In the genomic region with DNA sequence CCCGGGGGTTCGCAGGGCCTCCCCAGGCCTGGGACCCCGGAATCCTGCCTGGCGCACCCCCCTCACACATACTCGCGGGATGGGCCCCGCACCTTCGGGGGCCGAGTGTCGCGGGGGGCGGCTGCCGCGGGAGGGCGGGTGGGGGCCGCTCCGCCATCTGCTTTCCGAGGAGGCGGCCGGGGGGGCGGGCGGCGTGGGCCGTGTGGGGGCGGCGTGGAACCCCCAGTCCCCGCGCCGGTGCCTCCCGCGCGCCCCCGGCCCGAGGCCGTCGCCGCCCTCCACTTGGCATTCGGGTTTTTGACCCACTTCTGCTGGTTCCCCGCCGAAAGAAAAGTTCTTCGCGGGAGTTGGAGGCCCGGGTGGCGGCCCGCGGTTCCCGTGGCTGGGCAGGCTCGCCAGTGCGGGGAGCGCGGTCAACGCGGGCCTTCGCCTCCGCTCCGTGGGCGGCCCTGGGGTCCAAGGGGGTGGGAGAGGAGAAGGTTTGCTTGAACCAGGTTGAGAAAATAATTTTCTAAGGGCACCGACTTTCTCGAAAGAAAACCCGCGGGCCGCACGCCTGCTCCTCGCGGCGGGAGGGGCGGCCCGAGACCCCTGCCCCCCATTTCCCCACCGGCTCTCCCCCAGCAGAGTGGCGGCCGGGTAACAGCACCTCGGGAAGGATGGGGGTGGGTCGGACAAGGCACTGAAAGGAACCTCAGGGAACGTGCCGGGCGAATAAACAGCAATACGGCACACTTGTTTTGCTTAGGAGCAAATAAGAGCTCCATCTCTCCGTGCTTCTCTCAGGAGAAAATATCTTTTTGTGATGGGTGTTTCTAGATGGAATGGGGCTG, we compare ENCODE assay signal across 1 cellular context.
TF ChIP-seq lines count a peak whose summit lies in the region.

No MANE protein-coding gene starts in this region.

TF ChIP-seq in K562, 482 proteins besides CTCF, POLR2A, EP300 and RAD21 (continues in another document):
- TF ChIP-seq NEUROD1 (IDR thresholded peaks at IDR 0.05; ENCODE audit: borderline replicate concordance, low read depth, low read length, partially characterized antibody) (no peak), POU5F1 (IDR thresholded peaks at IDR 0.05; ENCODE audit: borderline replicate concordance, low read depth, low read length, partially characterized antibody) (no peak), MEF2A (IDR thresholded peaks at IDR 0.05; ENCODE audit: control insufficient read depth, low read depth, low read length) (no peak), KDM4B (IDR thresholded peaks at IDR 0.05; ENCODE audit: borderline replicate concordance in 2 of 2, low read depth in 1 of 2) (no peak), ZBTB7A (IDR thresholded peaks at IDR 0.05; ENCODE audit: borderline replicate concordance, control insufficient read depth, low read depth, low read length) (peak; percentile 82), ZNF77 (CRISPR knock-in tag; IDR thresholded peaks at IDR 0.05) (no peak), TAL1 (IDR thresholded peaks at IDR 0.05) (no peak), SMAD2 (IDR thresholded peaks at IDR 0.05; ENCODE audit: low read depth, low read length) (no peak), PTRF (tag; IDR thresholded peaks at IDR 0.05) (no peak), ZBED1 (IDR thresholded peaks at IDR 0.05) (no peak), MAFK (IDR thresholded peaks at IDR 0.05; ENCODE audit: low read length) (no peak), HNRNPLL (IDR thresholded peaks at IDR 0.05; ENCODE audit: low read depth, low read length, poor library complexity, severe bottlenecking) (no peak), SIN3B (IDR thresholded peaks at IDR 0.05; ENCODE audit: low read depth) (no peak), ZNF507 (tag; conservative IDR thresholded peaks at IDR 0.05) (no peak), ZNF232 (CRISPR knock-in tag; IDR thresholded peaks at IDR 0.05) (no peak), NELFE (IDR thresholded peaks at IDR 0.05; ENCODE audit: insufficient read depth, insufficient read length) (no peak), CHCHD3 (CRISPR knock-in tag; IDR thresholded peaks at IDR 0.05) (no peak), ZC3H8 (IDR thresholded peaks at IDR 0.05) (no peak), HDAC1 (IDR thresholded peaks at IDR 0.05) (no peak), NFATC3 (IDR thresholded peaks at IDR 0.05) (no peak), TARDBP (IDR thresholded peaks at IDR 0.05) (no peak), ZNF212 (CRISPR knock-in tag; IDR thresholded peaks at IDR 0.05) (no peak), GTF2A2 (tag; IDR thresholded peaks at IDR 0.05) (no peak), POLR2H (tag; IDR thresholded peaks at IDR 0.05; ENCODE audit: low read depth) (no peak), DIDO1 (tag; IDR thresholded peaks at IDR 0.05; ENCODE audit: low read depth) (no peak), GTF2F1 (IDR thresholded peaks at IDR 0.05; ENCODE audit: low read depth, low read length) (no peak), ETV6 (IDR thresholded peaks at IDR 0.05; ENCODE audit: borderline replicate concordance in 1 of 2, low read depth in 2 of 2, low read length in 1 of 2) (no peak), ETV6 (CRISPR knock-in tag; IDR thresholded peaks at IDR 0.05; ENCODE audit: borderline replicate concordance) (no peak), GTF2E2 (tag; IDR thresholded peaks at IDR 0.05) (no peak), ZNF124 (CRISPR knock-in tag; IDR thresholded peaks at IDR 0.05) (no peak)
- TF ChIP-seq, protein P1, sequence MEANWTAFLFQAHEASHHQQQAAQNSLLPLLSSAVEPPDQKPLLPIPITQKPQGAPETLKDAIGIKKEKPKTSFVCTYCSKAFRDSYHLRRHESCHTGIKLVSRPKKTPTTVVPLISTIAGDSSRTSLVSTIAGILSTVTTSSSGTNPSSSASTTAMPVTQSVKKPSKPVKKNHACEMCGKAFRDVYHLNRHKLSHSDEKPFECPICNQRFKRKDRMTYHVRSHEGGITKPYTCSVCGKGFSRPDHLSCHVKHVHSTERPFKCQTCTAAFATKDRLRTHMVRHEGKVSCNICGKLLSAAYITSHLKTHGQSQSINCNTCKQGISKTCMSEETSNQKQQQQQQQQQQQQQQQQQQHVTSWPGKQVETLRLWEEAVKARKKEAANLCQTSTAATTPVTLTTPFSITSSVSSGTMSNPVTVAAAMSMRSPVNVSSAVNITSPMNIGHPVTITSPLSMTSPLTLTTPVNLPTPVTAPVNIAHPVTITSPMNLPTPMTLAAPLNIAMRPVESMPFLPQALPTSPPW (CRISPR knock-in tag; IDR thresholded peaks at IDR 0.05), result peak; percentile 68
- TF ChIP-seq, protein P2, sequence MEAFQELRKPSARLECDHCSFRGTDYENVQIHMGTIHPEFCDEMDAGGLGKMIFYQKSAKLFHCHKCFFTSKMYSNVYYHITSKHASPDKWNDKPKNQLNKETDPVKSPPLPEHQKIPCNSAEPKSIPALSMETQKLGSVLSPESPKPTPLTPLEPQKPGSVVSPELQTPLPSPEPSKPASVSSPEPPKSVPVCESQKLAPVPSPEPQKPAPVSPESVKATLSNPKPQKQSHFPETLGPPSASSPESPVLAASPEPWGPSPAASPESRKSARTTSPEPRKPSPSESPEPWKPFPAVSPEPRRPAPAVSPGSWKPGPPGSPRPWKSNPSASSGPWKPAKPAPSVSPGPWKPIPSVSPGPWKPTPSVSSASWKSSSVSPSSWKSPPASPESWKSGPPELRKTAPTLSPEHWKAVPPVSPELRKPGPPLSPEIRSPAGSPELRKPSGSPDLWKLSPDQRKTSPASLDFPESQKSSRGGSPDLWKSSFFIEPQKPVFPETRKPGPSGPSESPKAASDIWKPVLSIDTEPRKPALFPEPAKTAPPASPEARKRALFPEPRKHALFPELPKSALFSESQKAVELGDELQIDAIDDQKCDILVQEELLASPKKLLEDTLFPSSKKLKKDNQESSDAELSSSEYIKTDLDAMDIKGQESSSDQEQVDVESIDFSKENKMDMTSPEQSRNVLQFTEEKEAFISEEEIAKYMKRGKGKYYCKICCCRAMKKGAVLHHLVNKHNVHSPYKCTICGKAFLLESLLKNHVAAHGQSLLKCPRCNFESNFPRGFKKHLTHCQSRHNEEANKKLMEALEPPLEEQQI (IDR thresholded peaks at IDR 0.05), result no peak
- TF ChIP-seq, protein P3, sequence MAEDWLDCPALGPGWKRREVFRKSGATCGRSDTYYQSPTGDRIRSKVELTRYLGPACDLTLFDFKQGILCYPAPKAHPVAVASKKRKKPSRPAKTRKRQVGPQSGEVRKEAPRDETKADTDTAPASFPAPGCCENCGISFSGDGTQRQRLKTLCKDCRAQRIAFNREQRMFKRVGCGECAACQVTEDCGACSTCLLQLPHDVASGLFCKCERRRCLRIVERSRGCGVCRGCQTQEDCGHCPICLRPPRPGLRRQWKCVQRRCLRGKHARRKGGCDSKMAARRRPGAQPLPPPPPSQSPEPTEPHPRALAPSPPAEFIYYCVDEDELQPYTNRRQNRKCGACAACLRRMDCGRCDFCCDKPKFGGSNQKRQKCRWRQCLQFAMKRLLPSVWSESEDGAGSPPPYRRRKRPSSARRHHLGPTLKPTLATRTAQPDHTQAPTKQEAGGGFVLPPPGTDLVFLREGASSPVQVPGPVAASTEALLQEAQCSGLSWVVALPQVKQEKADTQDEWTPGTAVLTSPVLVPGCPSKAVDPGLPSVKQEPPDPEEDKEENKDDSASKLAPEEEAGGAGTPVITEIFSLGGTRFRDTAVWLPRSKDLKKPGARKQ (CRISPR knock-in tag; IDR thresholded peaks at IDR 0.05), result no peak
- TF ChIP-seq, protein P4, sequence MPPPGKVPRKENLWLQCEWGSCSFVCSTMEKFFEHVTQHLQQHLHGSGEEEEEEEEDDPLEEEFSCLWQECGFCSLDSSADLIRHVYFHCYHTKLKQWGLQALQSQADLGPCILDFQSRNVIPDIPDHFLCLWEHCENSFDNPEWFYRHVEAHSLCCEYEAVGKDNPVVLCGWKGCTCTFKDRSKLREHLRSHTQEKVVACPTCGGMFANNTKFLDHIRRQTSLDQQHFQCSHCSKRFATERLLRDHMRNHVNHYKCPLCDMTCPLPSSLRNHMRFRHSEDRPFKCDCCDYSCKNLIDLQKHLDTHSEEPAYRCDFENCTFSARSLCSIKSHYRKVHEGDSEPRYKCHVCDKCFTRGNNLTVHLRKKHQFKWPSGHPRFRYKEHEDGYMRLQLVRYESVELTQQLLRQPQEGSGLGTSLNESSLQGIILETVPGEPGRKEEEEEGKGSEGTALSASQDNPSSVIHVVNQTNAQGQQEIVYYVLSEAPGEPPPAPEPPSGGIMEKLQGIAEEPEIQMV (tag; conservative IDR thresholded peaks at IDR 0.05; ENCODE audit: low read depth), result no peak
- TF ChIP-seq, protein P5, sequence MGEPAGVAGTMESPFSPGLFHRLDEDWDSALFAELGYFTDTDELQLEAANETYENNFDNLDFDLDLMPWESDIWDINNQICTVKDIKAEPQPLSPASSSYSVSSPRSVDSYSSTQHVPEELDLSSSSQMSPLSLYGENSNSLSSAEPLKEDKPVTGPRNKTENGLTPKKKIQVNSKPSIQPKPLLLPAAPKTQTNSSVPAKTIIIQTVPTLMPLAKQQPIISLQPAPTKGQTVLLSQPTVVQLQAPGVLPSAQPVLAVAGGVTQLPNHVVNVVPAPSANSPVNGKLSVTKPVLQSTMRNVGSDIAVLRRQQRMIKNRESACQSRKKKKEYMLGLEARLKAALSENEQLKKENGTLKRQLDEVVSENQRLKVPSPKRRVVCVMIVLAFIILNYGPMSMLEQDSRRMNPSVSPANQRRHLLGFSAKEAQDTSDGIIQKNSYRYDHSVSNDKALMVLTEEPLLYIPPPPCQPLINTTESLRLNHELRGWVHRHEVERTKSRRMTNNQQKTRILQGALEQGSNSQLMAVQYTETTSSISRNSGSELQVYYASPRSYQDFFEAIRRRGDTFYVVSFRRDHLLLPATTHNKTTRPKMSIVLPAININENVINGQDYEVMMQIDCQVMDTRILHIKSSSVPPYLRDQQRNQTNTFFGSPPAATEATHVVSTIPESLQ (CRISPR knock-in tag; IDR thresholded peaks at IDR 0.05), result no peak
- TF ChIP-seq, protein P6, sequence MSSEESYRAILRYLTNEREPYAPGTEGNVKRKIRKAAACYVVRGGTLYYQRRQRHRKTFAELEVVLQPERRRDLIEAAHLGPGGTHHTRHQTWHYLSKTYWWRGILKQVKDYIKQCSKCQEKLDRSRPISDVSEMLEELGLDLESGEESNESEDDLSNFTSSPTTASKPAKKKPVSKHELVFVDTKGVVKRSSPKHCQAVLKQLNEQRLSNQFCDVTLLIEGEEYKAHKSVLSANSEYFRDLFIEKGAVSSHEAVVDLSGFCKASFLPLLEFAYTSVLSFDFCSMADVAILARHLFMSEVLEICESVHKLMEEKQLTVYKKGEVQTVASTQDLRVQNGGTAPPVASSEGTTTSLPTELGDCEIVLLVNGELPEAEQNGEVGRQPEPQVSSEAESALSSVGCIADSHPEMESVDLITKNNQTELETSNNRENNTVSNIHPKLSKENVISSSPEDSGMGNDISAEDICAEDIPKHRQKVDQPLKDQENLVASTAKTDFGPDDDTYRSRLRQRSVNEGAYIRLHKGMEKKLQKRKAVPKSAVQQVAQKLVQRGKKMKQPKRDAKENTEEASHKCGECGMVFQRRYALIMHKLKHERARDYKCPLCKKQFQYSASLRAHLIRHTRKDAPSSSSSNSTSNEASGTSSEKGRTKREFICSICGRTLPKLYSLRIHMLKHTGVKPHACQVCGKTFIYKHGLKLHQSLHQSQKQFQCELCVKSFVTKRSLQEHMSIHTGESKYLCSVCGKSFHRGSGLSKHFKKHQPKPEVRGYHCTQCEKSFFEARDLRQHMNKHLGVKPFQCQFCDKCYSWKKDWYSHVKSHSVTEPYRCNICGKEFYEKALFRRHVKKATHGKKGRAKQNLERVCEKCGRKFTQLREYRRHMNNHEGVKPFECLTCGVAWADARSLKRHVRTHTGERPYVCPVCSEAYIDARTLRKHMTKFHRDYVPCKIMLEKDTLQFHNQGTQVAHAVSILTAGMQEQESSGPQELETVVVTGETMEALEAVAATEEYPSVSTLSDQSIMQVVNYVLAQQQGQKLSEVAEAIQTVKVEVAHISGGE (CRISPR knock-in tag; IDR thresholded peaks at IDR 0.05), result 0 out of 6 replicates have a peak, but pooled peaks of 1 of the 3 experiments have one; percentile 6
- TF ChIP-seq, protein P7, sequence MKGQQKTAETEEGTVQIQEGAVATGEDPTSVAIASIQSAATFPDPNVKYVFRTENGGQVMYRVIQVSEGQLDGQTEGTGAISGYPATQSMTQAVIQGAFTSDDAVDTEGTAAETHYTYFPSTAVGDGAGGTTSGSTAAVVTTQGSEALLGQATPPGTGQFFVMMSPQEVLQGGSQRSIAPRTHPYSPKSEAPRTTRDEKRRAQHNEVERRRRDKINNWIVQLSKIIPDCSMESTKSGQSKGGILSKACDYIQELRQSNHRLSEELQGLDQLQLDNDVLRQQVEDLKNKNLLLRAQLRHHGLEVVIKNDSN (CRISPR knock-in tag; IDR thresholded peaks at IDR 0.05), result no peak
- TF ChIP-seq, protein P8, sequence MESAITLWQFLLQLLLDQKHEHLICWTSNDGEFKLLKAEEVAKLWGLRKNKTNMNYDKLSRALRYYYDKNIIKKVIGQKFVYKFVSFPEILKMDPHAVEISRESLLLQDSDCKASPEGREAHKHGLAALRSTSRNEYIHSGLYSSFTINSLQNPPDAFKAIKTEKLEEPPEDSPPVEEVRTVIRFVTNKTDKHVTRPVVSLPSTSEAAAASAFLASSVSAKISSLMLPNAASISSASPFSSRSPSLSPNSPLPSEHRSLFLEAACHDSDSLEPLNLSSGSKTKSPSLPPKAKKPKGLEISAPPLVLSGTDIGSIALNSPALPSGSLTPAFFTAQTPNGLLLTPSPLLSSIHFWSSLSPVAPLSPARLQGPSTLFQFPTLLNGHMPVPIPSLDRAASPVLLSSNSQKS (CRISPR knock-in tag; IDR thresholded peaks at IDR 0.05), result no peak
- TF ChIP-seq, protein P9, sequence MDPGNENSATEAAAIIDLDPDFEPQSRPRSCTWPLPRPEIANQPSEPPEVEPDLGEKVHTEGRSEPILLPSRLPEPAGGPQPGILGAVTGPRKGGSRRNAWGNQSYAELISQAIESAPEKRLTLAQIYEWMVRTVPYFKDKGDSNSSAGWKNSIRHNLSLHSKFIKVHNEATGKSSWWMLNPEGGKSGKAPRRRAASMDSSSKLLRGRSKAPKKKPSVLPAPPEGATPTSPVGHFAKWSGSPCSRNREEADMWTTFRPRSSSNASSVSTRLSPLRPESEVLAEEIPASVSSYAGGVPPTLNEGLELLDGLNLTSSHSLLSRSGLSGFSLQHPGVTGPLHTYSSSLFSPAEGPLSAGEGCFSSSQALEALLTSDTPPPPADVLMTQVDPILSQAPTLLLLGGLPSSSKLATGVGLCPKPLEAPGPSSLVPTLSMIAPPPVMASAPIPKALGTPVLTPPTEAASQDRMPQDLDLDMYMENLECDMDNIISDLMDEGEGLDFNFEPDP (CRISPR knock-in tag; IDR thresholded peaks at IDR 0.05), result no peak
- TF ChIP-seq, protein P10, sequence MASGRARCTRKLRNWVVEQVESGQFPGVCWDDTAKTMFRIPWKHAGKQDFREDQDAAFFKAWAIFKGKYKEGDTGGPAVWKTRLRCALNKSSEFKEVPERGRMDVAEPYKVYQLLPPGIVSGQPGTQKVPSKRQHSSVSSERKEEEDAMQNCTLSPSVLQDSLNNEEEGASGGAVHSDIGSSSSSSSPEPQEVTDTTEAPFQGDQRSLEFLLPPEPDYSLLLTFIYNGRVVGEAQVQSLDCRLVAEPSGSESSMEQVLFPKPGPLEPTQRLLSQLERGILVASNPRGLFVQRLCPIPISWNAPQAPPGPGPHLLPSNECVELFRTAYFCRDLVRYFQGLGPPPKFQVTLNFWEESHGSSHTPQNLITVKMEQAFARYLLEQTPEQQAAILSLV (tag; IDR thresholded peaks at IDR 0.05), result no peak
